In genomic region chr2:31413876-31414550, GRCh38 we compare ENCODE assay signal across 12 cellular contexts. TPM values are rescaled to one million over a fixed set of nuclear protein-coding genes. Genes with fewer than 3 reads are reported as not detected.
A peak's percentile ranks its signal among the peaks of the same experiment; 100 is the strongest.
DNase-seq lines count a peak whose midpoint lies in the region; ATAC-seq, FAIRE-seq and TF ChIP-seq lines count a peak whose summit lies in the region.
"Had no signal": no experiment of that assay in that cellular context is flagged by ENCODE, and none has a peak within 500 bp of the region (broad histone marks: within the 10 kb centered on the region; RNA-seq: fewer than 3 reads in every experiment).

No MANE protein-coding gene starts in this region.

- no peak for FAIRE-seq in RCC 7860 (lab: Jason Lieb, UNC)

- H3K36me3 ChIP-seq in WERI-Rb-1 = no peaks in the 10 kb centered on the region
- H3K36me3 ChIP-seq in left lung = peaks cover 0 to 2% of the 10 kb centered on the region in 2 donors
- H3K36me3 ChIP-seq: lower lobe of right lung had no signal

- H3K27me3 ChIP-seq in WERI-Rb-1 (ENCODE audit: insufficient read depth, low read depth, severe bottlenecking) (peaks cover 39% of the 10 kb centered on the region), left lung (no peaks in the 10 kb centered on the region)

- no peak overlapping the region for H3K4me3 ChIP-seq in Jurkat, Clone E6-1 (ENCODE audit: low read length)
- H3K4me3 ChIP-seq in WERI-Rb-1 (ENCODE audit: low read depth, low read length) (no peak overlapping the region), left lung (no peak overlapping the region)
- H3K4me3 ChIP-seq: lower lobe of right lung had no signal

- DNase-seq in DMS114 treated with DMSO at 0.1 percent for 48 hours (lab: John Stamatoyannopoulos, UW; ENCODE audit: unreplicated experiment) = peak; percentile 1
- peak; percentile 12 for DNase-seq in Jurkat, Clone E6-1 (ENCODE audit: low read depth, low spot score)
- DNase-seq in WERI-Rb-1 = no peak
- DNase-seq in left lung = no peak
- DNase-seq in NOMO-1 (lab: John Stamatoyannopoulos, UW; ENCODE audit: unreplicated experiment in 2 of 2) = no peak
- DNase-seq in RCC 7860 (ENCODE audit: low spot score) = no peak
- DNase-seq in activated effector memory CD4-positive, alpha-beta T cell treated with Interleukin-2 at 50 U/mL for 16 hours = no peak
- DNase-seq: activated T-cell treated with anti-CD3 and anti-CD28 coated beads, Interleukin-2, amount 50 U/mL, for 4 hours; lower lobe of right lung; stimulated activated CD4-positive, alpha-beta T cell treated with anti-CD3 and anti-CD28 coated beads, Interleukin-12 subunit alpha, Interleukin-12 subunit beta, amount 100 ng/mL, for 4 hours had no signal

- intact Hi-C loops in left lung (cut with DNase I) = no loop called here

- H3K27ac ChIP-seq in WERI-Rb-1 (no peak overlapping the region), left lung (no peak overlapping the region)
- H3K27ac ChIP-seq: lower lobe of right lung had no signal

- TF ChIP-seq CTCF in WERI-Rb-1 (IDR thresholded peaks at IDR 0.05; ENCODE audit: low read depth, low read length) (peak; percentile 37; the same call in 1 of the 2 replicates), left lung (IDR thresholded peaks at IDR 0.05) (no peak)

- peak; percentile 53 for ATAC-seq in left lung
- ATAC-seq in HG03175 (IDR thresholded peaks at IDR 0.05; ENCODE audit: unreplicated experiment) = no peak

- H3K4me1 ChIP-seq in left lung = no peaks in the 10 kb centered on the region
- H3K4me1 ChIP-seq: lower lobe of right lung had no signal

- H3K9me3 ChIP-seq in WERI-Rb-1 (ENCODE audit: severe bottlenecking) (peaks cover under 1% of the 10 kb centered on the region), left lung (peaks cover 0 to 4% of the 10 kb centered on the region in 2 donors)
- H3K9me3 ChIP-seq: lower lobe of right lung had no signal

RNA-seq across cellular contexts. Expression of gene XDH, which starts 0.5 kb away (rescaled TPM):
- not detected for polyA plus RNA-seq in Jurkat, Clone E6-1 (2012; ENCODE audit: insufficient read depth, insufficient read length)
- total RNA-seq in left lung = 1 to 10 TPM in 1 of 2 donors, under 1 TPM in 1; 0.05 to 2.1 TPM
- total RNA-seq: activated T-cell treated with anti-CD3 and anti-CD28 coated beads, Interleukin-2, amount 50 U/mL, for 4 hours; temporal lobe had no signal

Comparison
In these comparisons a context has a peak if more than half of its experiments do, and no peak if none do; other contexts are left out.
1. DNase-seq: peak in DMS114 treated with DMSO at 0.1 percent for 48 hours (single experiment) and Jurkat, Clone E6-1 (single experiment); none in WERI-Rb-1 (single experiment), left lung (0 of 2), NOMO-1 (0 of 2), RCC 7860 (single experiment) and activated effector memory CD4-positive, alpha-beta T cell treated with Interleukin-2 at 50 U/mL for 16 hours (single experiment).